In the genomic region with DNA sequence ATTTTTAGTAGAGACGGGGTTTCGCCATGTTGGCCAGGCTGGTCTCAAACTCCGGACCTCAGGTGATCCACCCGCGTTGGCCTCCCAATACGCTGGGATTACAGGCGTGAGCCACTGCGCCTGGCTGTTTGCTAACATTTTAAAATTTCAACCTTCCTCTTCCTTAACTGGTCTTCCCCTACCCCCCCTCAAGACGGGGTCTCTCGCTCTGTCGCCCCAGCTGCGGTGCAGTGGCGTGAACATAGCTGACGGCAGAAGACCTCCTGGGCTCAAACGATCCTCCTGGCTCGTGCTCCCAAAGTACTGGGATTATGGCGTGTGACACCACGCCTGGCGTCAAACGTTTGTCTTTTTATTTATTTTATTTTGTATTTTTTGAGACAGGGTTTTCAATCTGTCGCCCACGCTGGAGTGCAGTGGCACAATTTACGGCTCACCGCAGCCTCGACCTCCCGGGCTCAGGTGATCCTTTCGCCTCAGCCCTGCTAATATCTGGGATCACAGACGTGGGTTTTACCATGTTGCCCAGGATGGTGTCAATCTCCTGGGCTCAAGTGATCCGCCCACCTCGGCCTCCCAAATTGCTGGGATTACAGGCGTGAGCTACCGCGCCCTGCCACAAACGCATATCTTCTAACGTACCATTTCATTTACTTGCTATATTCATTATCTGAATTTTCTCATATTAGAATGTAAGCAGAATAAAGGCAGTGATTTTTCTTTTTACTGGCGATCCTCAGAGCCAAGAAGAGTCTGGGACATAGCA, we compare ENCODE assay signal across 8 cellular contexts. TPM values are rescaled to one million over a fixed set of nuclear protein-coding genes. Genes with fewer than 3 reads are reported as not detected.
A peak's percentile ranks its signal among the peaks of the same experiment; 100 is the strongest.
DNase-seq lines count a peak whose midpoint lies in the region; ATAC-seq and TF ChIP-seq lines count a peak whose summit lies in the region.

No MANE protein-coding gene starts in this region.

- peak overlapping the region; percentile 47 for H3K4me3 ChIP-seq in GM23338
- peak overlapping the region; percentile 94 for H3K4me3 ChIP-seq in SK-N-MC
- peak overlapping the region; percentile 87 for H3K4me3 ChIP-seq in fibroblast of pulmonary artery (replicated peaks; ENCODE audit: low read depth, low read length)
- peak overlapping the region; percentile 70 to 91 (median 87) for H3K4me3 ChIP-seq in sigmoid colon

- TF ChIP-seq CTCF in GM23338 (conservative IDR thresholded peaks at IDR 0.05; ENCODE audit: low read depth in 2 of 2) (0 out of 4 replicates have a peak, but pooled peaks of 1 of the 2 experiments have one; percentile 14), fibroblast of pulmonary artery (IDR thresholded peaks at IDR 0.05; ENCODE audit: low read length, missing control alignments) (no peak), sigmoid colon (IDR thresholded peaks at IDR 0.05) (no peak)

- peaks cover 18% of the 10 kb centered on the region for H3K27me3 Mint-ChIP-seq in GM23338 (ENCODE audit: insufficient read depth, low read depth, poor library complexity)

- peaks cover 39% of the 10 kb centered on the region for H3K4me1 ChIP-seq in GM23338 (ENCODE audit: insufficient read depth)
- peaks cover 0 to 19% (median 15%) of the 10 kb centered on the region in 4 donors for H3K4me1 ChIP-seq in sigmoid colon

- H3K27ac Mint-ChIP-seq in GM23338 = peak overlapping the region; percentile 100

- H3F3A ChIP-seq in GM23338 (replicated peaks; ENCODE audit: low read depth) = peaks cover 25% of the 10 kb centered on the region

- intact Hi-C loops in sigmoid colon (cut with DNase I) = loop anchor here (10.0 kb wide), 1 partner anchor 1297 kb away; no protein-coding TSS in a partner anchor

- H3K36me3 ChIP-seq in GM23338 (ENCODE audit: insufficient read depth) = peaks cover 18% of the 10 kb centered on the region
- H3K36me3 ChIP-seq in SK-N-MC (ENCODE audit: insufficient read depth, low read length) = peaks cover 11% of the 10 kb centered on the region
- H3K36me3 ChIP-seq in sigmoid colon = no peaks in the 10 kb centered on the region

- peak; percentile 35 for DNase-seq in GM23338 (ENCODE audit: low spot score)
- no peak for DNase-seq in SK-N-MC (ENCODE audit: low read depth, low spot score)
- no peak for DNase-seq in fibroblast of pulmonary artery (ENCODE audit: low read depth)
- no peak for DNase-seq in sigmoid colon
- DNase-seq in ureter (ENCODE audit: low spot score) = no peak
- no peak for DNase-seq in H4 (ENCODE audit: low spot score)

- TF ChIP-seq POLR2A in sigmoid colon (IDR thresholded peaks at IDR 0.05) = no peak

- no peaks in the 10 kb centered on the region; the same call in 1 of the 2 replicates for H3K9me3 ChIP-seq in SK-N-MC (ENCODE audit: low read depth, low read length)
- no peaks in the 10 kb centered on the region for H3K9me3 ChIP-seq in sigmoid colon

- ATAC-seq in GM23338 (peak; percentile 10), HG03039 (IDR thresholded peaks at IDR 0.05; ENCODE audit: unreplicated experiment) (no peak)
- ATAC-seq in activated CD4-positive, CD25-positive, alpha-beta regulatory T cell treated with anti-CD3 and anti-CD28 coated beads, Interleukin-2, amount 50 U/mL, for 24 hours = no peak

- H3K9ac ChIP-seq in SK-N-MC (ENCODE audit: insufficient read length) = peak overlapping the region; percentile 61

- peaks cover 17% of the 10 kb centered on the region for H4K20me1 ChIP-seq in GM23338 (replicated peaks; ENCODE audit: insufficient read depth)

- peaks cover 40% of the 10 kb centered on the region for H3K79me2 ChIP-seq in GM23338 (replicated peaks; ENCODE audit: insufficient read depth)

- 63 to 68% methylated on average over 36 of the region's 36 CpGs for WGBS in sigmoid colon, 2 donors

- H3K36me3 Mint-ChIP-seq in GM23338 (ENCODE audit: low read depth) = peaks cover 34% of the 10 kb centered on the region

- H3K27ac ChIP-seq in GM23338 (ENCODE audit: low read depth) = peak overlapping the region; percentile 99
- peak overlapping the region; percentile 39; the same call in 1 of the 2 replicates for H3K27ac ChIP-seq in SK-N-MC
- peak overlapping the region; percentile 70 to 79 (median 74) for H3K27ac ChIP-seq in sigmoid colon

- H3K9me2 ChIP-seq in GM23338 (ENCODE audit: insufficient read depth) = no peaks in the 10 kb centered on the region

- no peaks in the 10 kb centered on the region for H3K27me3 ChIP-seq in GM23338 (ENCODE audit: insufficient read depth)
- no peaks in the 10 kb centered on the region for H3K27me3 ChIP-seq in sigmoid colon

- H2AFZ ChIP-seq in GM23338 = 0 out of 2 replicates have a peak overlapping the region, but pooled peaks have one; percentile 2

- H3K4me2 ChIP-seq in GM23338 = peak overlapping the region; percentile 75

- H3K4me3 Mint-ChIP-seq in GM23338 = peak overlapping the region; percentile 93

- TF ChIP-seq EP300 in sigmoid colon (IDR thresholded peaks at IDR 0.05) = no peak

- peaks cover 32% of the 10 kb centered on the region for H3K4me1 Mint-ChIP-seq in GM23338

- H3K9me3 Mint-ChIP-seq in GM23338 = peaks cover 19% of the 10 kb centered on the region

TF ChIP-seq in GM23338, 12 proteins besides CTCF, POLR2A, EP300 and RAD21 (continues in another document):
- TF ChIP-seq POLR2AphosphoS5 (IDR thresholded peaks at IDR 0.05; ENCODE audit: low read depth) (no peak), EZH2 (IDR thresholded peaks at IDR 0.05; ENCODE audit: low read depth, unreplicated experiment) (no peak), CREB1 (CRISPR knock-in tag; IDR thresholded peaks at IDR 0.05; ENCODE audit: low read depth) (no peak)
- TF ChIP-seq, protein P1, sequence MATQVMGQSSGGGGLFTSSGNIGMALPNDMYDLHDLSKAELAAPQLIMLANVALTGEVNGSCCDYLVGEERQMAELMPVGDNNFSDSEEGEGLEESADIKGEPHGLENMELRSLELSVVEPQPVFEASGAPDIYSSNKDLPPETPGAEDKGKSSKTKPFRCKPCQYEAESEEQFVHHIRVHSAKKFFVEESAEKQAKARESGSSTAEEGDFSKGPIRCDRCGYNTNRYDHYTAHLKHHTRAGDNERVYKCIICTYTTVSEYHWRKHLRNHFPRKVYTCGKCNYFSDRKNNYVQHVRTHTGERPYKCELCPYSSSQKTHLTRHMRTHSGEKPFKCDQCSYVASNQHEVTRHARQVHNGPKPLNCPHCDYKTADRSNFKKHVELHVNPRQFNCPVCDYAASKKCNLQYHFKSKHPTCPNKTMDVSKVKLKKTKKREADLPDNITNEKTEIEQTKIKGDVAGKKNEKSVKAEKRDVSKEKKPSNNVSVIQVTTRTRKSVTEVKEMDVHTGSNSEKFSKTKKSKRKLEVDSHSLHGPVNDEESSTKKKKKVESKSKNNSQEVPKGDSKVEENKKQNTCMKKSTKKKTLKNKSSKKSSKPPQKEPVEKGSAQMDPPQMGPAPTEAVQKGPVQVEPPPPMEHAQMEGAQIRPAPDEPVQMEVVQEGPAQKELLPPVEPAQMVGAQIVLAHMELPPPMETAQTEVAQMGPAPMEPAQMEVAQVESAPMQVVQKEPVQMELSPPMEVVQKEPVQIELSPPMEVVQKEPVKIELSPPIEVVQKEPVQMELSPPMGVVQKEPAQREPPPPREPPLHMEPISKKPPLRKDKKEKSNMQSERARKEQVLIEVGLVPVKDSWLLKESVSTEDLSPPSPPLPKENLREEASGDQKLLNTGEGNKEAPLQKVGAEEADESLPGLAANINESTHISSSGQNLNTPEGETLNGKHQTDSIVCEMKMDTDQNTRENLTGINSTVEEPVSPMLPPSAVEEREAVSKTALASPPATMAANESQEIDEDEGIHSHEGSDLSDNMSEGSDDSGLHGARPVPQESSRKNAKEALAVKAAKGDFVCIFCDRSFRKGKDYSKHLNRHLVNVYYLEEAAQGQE (IDR thresholded peaks at IDR 0.05; ENCODE audit: unreplicated experiment) = no peak

RNA-seq across cellular contexts. Expression of a gene that starts 1.0 kb away (rescaled TPM):
- total RNA-seq in GM23338 (2014; rRNA removed; shearing (Covaris generic)) = 249 and 261 TPM in 2 replicates
- polyA plus RNA-seq in GM23338 (2016; fragmentation: Nextera tagmentation; extraction: Ambion mirVana) (130 and 156 TPM in 2 replicates), sigmoid colon (10 to 100 TPM in 1 of 3 donors, 1 to 10 TPM in 2; 7.2 to 12.4 (median 7.6) TPM)
- total RNA-seq in sigmoid colon (10 to 100 TPM in 2 of 4 donors, 1 to 10 TPM in 2; 8.0 to 13.9 (median 10.4) TPM), ureter (18.6 TPM)
- total RNA-seq in H4 (2014; rRNA removed; shearing (Covaris generic)) = 38.0 and 44.1 TPM in 2 replicates

RNA-seq across cellular contexts. Expression of a gene that starts 32.9 kb away (rescaled TPM):
- total RNA-seq in GM23338 (2014; rRNA removed; shearing (Covaris generic)) = 183 and 260 TPM in 2 replicates
- polyA plus RNA-seq in GM23338 (2016; fragmentation: Nextera tagmentation; extraction: Ambion mirVana) (387 and 411 TPM in 2 replicates), sigmoid colon (100 to 1,000 TPM; 201 to 720 (median 296) TPM)
- total RNA-seq in sigmoid colon (1 to 10 TPM in 1 of 4 donors, not detected in 3; 3.2 TPM), ureter (59.9 TPM)
- total RNA-seq in H4 (2014; rRNA removed; shearing (Covaris generic)) = not detected in 2 replicates

Comparison
In these comparisons a context has a peak if more than half of its experiments do, and no peak if none do; other contexts are left out.
1. H3K27ac ChIP-seq: peak in every context shown above with its lines; median percentile 99 in GM23338; 74 in sigmoid colon; 39 in SK-N-MC.
2. RNA of a gene that starts 32.9 kb away (total RNA-seq): 183 to 260 TPM in GM23338 and 59.9 TPM in ureter (single experiment); 3.2 TPM in sigmoid colon and not detected in H4; every median in the first group is over 10 times any median in the second.
3. Peak in every context shown above with its lines, with median percentiles within 50 percentile points of each other: H3K4me3 ChIP-seq.